ENCODE assay signal across 11 cellular contexts in the genomic region with DNA sequence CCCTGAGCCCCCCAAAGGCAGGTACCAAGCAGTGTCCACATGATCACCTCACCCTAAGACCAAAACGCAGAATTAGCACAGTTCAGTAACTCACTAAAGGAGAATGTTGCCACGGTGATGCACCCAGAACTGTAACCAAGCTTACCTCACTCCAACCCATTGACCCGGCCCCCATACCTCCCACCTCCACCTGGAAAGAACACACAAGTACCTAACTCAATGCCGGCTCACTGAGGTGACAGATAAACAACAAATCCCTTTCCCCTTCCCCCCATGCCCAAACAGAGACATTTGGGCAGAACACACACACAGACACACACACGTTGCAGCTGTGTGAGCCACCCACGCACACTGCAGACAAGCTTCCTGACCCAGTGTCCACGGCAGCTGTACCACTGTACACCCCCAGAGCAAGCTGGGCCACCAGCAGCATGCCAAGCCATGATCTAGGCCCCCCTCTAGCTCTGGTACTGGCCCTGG. TPM values are rescaled to one million over a fixed set of nuclear protein-coding genes. Genes with fewer than 3 reads are reported as not detected.
DNase-seq lines count a peak whose midpoint lies in the region; ATAC-seq and TF ChIP-seq lines count a peak whose summit lies in the region.
"Had no signal": no experiment of that assay in that cellular context is flagged by ENCODE, and none has a peak within 500 bp of the region (broad histone marks: within the 10 kb centered on the region; RNA-seq: fewer than 3 reads in every experiment).

No MANE protein-coding gene starts in this region.

- intact Hi-C loops in psoas muscle (cut with DNase I) = no loop called here

- POLR2A ChIA-PET in RWPE1 (lab: Yijun Ruan, JAX; ENCODE audit: low non-redundant PET) = no interaction called here

- CTCF ChIA-PET in RWPE1 (lab: Yijun Ruan, JAX) = interaction anchor here (1.1 to 6.7 kb wide), 4 partner anchors 14 to 79 kb away, joined by 3 to 48 read pairs (median 10); a partner anchor contains a TSS

- H3K27me3 ChIP-seq in psoas muscle (ENCODE audit: insufficient read depth in 3 of 3, low read length in 2 of 3) = no peaks in the 10 kb centered on the region

- no peaks in the 10 kb centered on the region for H3K9me3 ChIP-seq in psoas muscle

- H3K4me3 ChIP-seq in foreskin fibroblast (ENCODE audit: low read depth in 1 of 2, low read length in 2 of 2) (peak overlapping the region; percentile 59 to 71), psoas muscle (peak overlapping the region; percentile 72)

- H3K4me1 ChIP-seq in psoas muscle = peaks cover 34% of the 10 kb centered on the region

- no peak for TF ChIP-seq CTCF in C4-2B (conservative IDR thresholded peaks at IDR 0.05)
- TF ChIP-seq CTCF in RWPE1 (conservative IDR thresholded peaks at IDR 0.05; ENCODE audit: low read depth) = no peak
- TF ChIP-seq CTCF in foreskin fibroblast (IDR thresholded peaks at IDR 0.05; ENCODE audit: low read depth, low read length) = no peak
- no peak for TF ChIP-seq CTCF in psoas muscle (IDR thresholded peaks at IDR 0.05)

- no peaks in the 10 kb centered on the region for H3K36me3 ChIP-seq in psoas muscle (ENCODE audit: insufficient read depth in 1 of 2, low read depth in 1 of 2)

- no peak for DNase-seq in RWPE1 (ENCODE audit: low spot score)
- no peak for DNase-seq in foreskin fibroblast
- DNase-seq in psoas muscle = no peak
- DNase-seq in NK-92 treated with Interleukin-12 subunit alpha and Interleukin-12 subunit beta, amount 100 ng/mL, for 24 hours (lab: John Stamatoyannopoulos, UW) = no peak
- no peak for DNase-seq in Kasumi-1 (lab: John Stamatoyannopoulos, UW)
- no peak for DNase-seq in cerebellar cortex (ENCODE audit: low spot score)
- DNase-seq: activated CD4-positive, CD25-positive, alpha-beta regulatory T cell treated with anti-CD3 and anti-CD28 coated beads, Interleukin-2, amount 50 U/mL, for 72 hours; foreskin melanocyte had no signal

- 63 to 68% (median 63%) methylated on average over 7 of the region's 7 CpGs for WGBS in psoas muscle, 3 donors

- no peak for ATAC-seq in psoas muscle
- no peak for ATAC-seq in GM19467 (IDR thresholded peaks at IDR 0.05; ENCODE audit: unreplicated experiment)

- H3K27ac ChIP-seq in C4-2B = peak overlapping the region; percentile 78
- H3K27ac ChIP-seq in RWPE1 = peak overlapping the region; percentile 80
- H3K27ac ChIP-seq in psoas muscle = peak overlapping the region; percentile 21

RNA-seq across cellular contexts. Expression of a gene that starts 1.3 kb away (rescaled TPM):
- total RNA-seq in psoas muscle = 10 to 100 TPM in 2 of 4 donors, 1 to 10 TPM in 2; 5.1 to 28.8 (median 11.7) TPM
- polyA plus RNA-seq in psoas muscle = 10 to 100 TPM; 11.7 to 29.9 (median 15.0) TPM

RNA-seq across cellular contexts. Expression of a gene that starts 15.6 kb away (rescaled TPM):
- total RNA-seq in psoas muscle = 10 to 100 TPM; 21.8 to 28.7 (median 27.3) TPM
- 10 to 100 TPM; 12.7 to 23.5 (median 19.6) TPM for polyA plus RNA-seq in psoas muscle

RNA-seq across cellular contexts. Expression of a gene that starts 32.1 kb away (rescaled TPM):
- under 1 TPM in 2 of 4 donors, not detected in 2; 0.13 to 0.15 TPM for total RNA-seq in psoas muscle
- under 1 TPM in 2 of 3 donors, not detected in 1; 0.25 to 0.82 TPM for polyA plus RNA-seq in psoas muscle
- total RNA-seq: osteocyte had no signal

RNA-seq across cellular contexts. Expression of a gene that starts 51.6 kb away (rescaled TPM):
- 10 to 100 TPM; 24.1 to 28.5 (median 27.4) TPM for total RNA-seq in psoas muscle
- 10 to 100 TPM; 18.8 to 43.2 (median 20.9) TPM for polyA plus RNA-seq in psoas muscle

Comparison
In these comparisons a context has a peak if more than half of its experiments do, and no peak if none do; other contexts are left out.
1. H3K27ac ChIP-seq: peak in every context shown above with its lines; median percentile 80 in RWPE1; 78 in C4-2B; 21 in psoas muscle.